17 cellular contexts compared by ENCODE assay signal in genomic region chr3:186013312-186013711, GRCh38.
"Had no signal": no experiment of that assay in that cellular context is flagged by ENCODE, and none has a peak within 500 bp of the region (broad histone marks: within the 10 kb centered on the region; RNA-seq: fewer than 3 reads in every experiment).

No MANE protein-coding gene starts in this region.

- ATAC-seq: left colon; naive thymus-derived CD4-positive, alpha-beta T cell; stimulated activated naive B cell treated with anti-CD40 and anti-IgM and Interleukin-4, amounts not matched to agents 10 μg/mL and 1 μg/mL and 100 μg/mL, for 72 hours; stimulated activated naive CD8-positive, alpha-beta T cell treated with anti-CD3 and anti-CD28 coated beads, Interleukin-15, amount 100 ng/mL, for 72 hours had no signal

- FAIRE-seq: colon, urothelium cell line had no signal

- DNase-seq: esophagus squamous epithelium; foreskin fibroblast; left colon; mesendoderm; naive thymus-derived CD4-positive, alpha-beta T cell; nephron progenitor cell; sigmoid colon; stimulated activated CD4-positive, alpha-beta T cell treated with anti-CD3 and anti-CD28 coated beads, Interleukin-2, amount 100 ng/mL, for 24 hours; stimulated activated CD4-positive, alpha-beta T cell treated with anti-CD3 and anti-CD28 coated beads, Interleukin-4, amount 100 ng/mL, for 4 hours; stimulated activated naive B cell treated with anti-CD40 and anti-IgM and Interleukin-4, amounts not matched to agents 10 μg/mL and 1 μg/mL and 100 μg/mL, for 72 hours; stimulated activated naive CD8-positive, alpha-beta T cell treated with anti-CD3 and anti-CD28 coated beads, Interleukin-15, amount 100 ng/mL, for 72 hours had no signal

- H3K27ac ChIP-seq: esophagus squamous epithelium, hepatocyte, parathyroid adenoma, right atrium auricular region, sigmoid colon, skin epidermis had no signal
